ENCODE assay signal across 1 cellular context in the genomic region with DNA sequence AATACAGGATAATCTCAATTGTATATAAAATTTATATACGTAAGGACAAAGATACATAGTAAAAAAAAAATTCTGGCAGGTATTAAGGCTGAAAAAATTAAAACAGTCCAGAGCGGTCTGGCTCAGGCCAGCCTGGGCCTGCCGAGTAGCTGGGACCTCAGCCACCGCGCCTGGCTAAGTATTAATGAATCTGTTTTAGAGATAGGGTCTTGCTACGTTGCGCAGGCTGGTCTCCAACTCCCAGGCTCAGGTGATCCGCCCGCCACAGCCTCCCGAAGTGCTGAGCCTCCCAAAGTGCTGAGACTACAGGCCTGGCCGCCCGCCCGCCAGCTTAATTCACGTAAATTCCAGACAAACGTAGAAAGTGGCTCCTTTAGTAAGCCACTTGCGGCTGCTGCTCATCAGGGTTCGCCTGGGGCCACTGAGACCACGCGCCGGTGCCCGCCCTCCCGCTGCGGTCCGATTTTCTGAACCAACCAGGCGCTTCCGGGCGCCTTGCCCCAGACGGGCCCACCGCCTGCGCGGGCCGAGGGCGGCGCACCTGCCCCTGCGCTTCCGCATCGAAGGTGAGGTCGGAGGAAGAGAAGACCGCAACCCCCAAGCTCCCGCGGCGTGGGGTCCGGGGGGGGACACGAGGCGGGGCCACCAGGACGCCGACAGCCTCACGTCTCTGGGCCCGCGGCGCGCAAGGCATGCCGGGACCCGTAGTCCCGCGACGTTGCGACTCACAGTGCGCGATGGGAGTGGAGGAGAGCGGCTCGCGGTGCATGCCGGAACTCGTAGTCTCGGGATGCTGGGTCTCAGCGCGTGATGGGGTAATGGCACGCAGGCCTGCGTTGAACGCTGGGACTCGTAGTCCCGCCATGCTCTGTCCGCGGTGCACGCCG.
TF ChIP-seq lines count a peak whose summit lies in the region.

No MANE protein-coding gene starts in this region.

TF ChIP-seq in K562, 482 proteins besides CTCF, POLR2A, EP300 and RAD21 (continued from another document and continues in another):
- TF ChIP-seq, protein P1, sequence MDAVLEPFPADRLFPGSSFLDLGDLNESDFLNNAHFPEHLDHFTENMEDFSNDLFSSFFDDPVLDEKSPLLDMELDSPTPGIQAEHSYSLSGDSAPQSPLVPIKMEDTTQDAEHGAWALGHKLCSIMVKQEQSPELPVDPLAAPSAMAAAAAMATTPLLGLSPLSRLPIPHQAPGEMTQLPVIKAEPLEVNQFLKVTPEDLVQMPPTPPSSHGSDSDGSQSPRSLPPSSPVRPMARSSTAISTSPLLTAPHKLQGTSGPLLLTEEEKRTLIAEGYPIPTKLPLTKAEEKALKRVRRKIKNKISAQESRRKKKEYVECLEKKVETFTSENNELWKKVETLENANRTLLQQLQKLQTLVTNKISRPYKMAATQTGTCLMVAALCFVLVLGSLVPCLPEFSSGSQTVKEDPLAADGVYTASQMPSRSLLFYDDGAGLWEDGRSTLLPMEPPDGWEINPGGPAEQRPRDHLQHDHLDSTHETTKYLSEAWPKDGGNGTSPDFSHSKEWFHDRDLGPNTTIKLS (IDR thresholded peaks at IDR 0.05; ENCODE audit: borderline replicate concordance, low read depth) = no peak
- TF ChIP-seq SAFB (IDR thresholded peaks at IDR 0.05; ENCODE audit: borderline replicate concordance, low read depth, low read length) (peak; percentile 59; the same call in 1 of the 2 replicates), POU5F1 (IDR thresholded peaks at IDR 0.05; ENCODE audit: borderline replicate concordance, low read depth, low read length, partially characterized antibody) (peak; percentile 58), TSC22D4 (tag; IDR thresholded peaks at IDR 0.05) (no peak), CBFB (CRISPR knock-in tag; IDR thresholded peaks at IDR 0.05) (no peak), HCFC1 (IDR thresholded peaks at IDR 0.05; ENCODE audit: low read depth, low read length) (peak; percentile 91), MCM3 (IDR thresholded peaks at IDR 0.05) (no peak), ZNF431 (CRISPR knock-in tag; IDR thresholded peaks at IDR 0.05) (peak; percentile 71), MEF2A (IDR thresholded peaks at IDR 0.05; ENCODE audit: control insufficient read depth, low read depth, low read length) (no peak), POLR2AphosphoS5 (IDR thresholded peaks at IDR 0.05; ENCODE audit: control insufficient read depth, insufficient read depth, low read depth, low read length) (peak; percentile 35; the same call in 1 of the 2 replicates), ZNF707 (CRISPR knock-in tag; conservative IDR thresholded peaks at IDR 0.05) (no peak), ZNF318 (IDR thresholded peaks at IDR 0.05; ENCODE audit: borderline replicate concordance in 1 of 2, low read depth in 1 of 2) (no peak), COPS2 (conservative IDR thresholded peaks at IDR 0.05) (no peak), SMARCE1 (IDR thresholded peaks at IDR 0.05) (no peak), CC2D1A (IDR thresholded peaks at IDR 0.05) (no peak), ZNF77 (CRISPR knock-in tag; IDR thresholded peaks at IDR 0.05) (no peak), ZNF174 (CRISPR knock-in tag; IDR thresholded peaks at IDR 0.05) (no peak), TAF1 (IDR thresholded peaks at IDR 0.05; ENCODE audit: control insufficient read depth, extremely low read depth, insufficient read depth, low read length, severe bottlenecking) (no peak), MYBL2 (IDR thresholded peaks at IDR 0.05; ENCODE audit: low read depth) (no peak), MYBL2 (CRISPR knock-in tag; IDR thresholded peaks at IDR 0.05; ENCODE audit: borderline replicate concordance) (no peak), ZNF384 (IDR thresholded peaks at IDR 0.05; ENCODE audit: low read depth, low read length) (no peak), TCF3 (CRISPR knock-in tag; IDR thresholded peaks at IDR 0.05) (no peak), TCFL5 (CRISPR knock-in tag; conservative IDR thresholded peaks at IDR 0.05) (no peak), SRSF9 (IDR thresholded peaks at IDR 0.05; ENCODE audit: borderline replicate concordance, low read depth, low read length) (no peak), ZNF561 (CRISPR knock-in tag; conservative IDR thresholded peaks at IDR 0.05) (no peak), CREB1 (IDR thresholded peaks at IDR 0.05) (no peak), CREB1 (CRISPR knock-in tag; IDR thresholded peaks at IDR 0.05) (no peak), BCL6 (CRISPR knock-in tag; IDR thresholded peaks at IDR 0.05) (no peak), TBL1XR1 (IDR thresholded peaks at IDR 0.05; ENCODE audit: low read length in 2 of 2) (no peak), SMC3 (conservative IDR thresholded peaks at IDR 0.05; ENCODE audit: insufficient read depth, low read depth, low read length) (no peak), MBD2 (IDR thresholded peaks at IDR 0.05; ENCODE audit: borderline replicate concordance, low read depth) (peak; percentile 91), NR2C2 (CRISPR knock-in tag; IDR thresholded peaks at IDR 0.05) (peak; percentile 23; the same call in 1 of the 2 replicates), NR2C2 (tag; IDR thresholded peaks at IDR 0.05) (peak; percentile 89), NRF1 (conservative IDR thresholded peaks at IDR 0.05 in 1 of 2, IDR thresholded peaks at IDR 0.05 in 1 of 2) (peak; percentile 87 to 89), ZNF140 (CRISPR knock-in tag; IDR thresholded peaks at IDR 0.05) (no peak), NFIC (IDR thresholded peaks at IDR 0.05) (peak; percentile 38), ZNF277 (CRISPR knock-in tag; IDR thresholded peaks at IDR 0.05; ENCODE audit: borderline replicate concordance) (no peak), CSDE1 (IDR thresholded peaks at IDR 0.05) (no peak), L3MBTL2 (IDR thresholded peaks at IDR 0.05) (peak; percentile 93), MAFF (IDR thresholded peaks at IDR 0.05; ENCODE audit: low read length) (no peak), NFE2L1 (tag; IDR thresholded peaks at IDR 0.05; ENCODE audit: borderline replicate concordance, low read depth) (no peak)
- TF ChIP-seq, protein P2, sequence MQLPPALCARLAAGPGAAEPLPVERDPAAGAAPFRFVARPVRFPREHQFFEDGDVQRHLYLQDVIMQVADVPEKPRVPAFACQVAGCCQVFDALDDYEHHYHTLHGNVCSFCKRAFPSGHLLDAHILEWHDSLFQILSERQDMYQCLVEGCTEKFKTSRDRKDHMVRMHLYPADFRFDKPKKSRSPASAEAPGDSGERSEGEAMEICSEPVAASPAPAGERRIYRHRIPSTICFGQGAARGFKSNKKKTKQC (CRISPR knock-in tag; IDR thresholded peaks at IDR 0.05) = peak; percentile 70; the same call in 1 of the 2 replicates
- TF ChIP-seq, protein P3, sequence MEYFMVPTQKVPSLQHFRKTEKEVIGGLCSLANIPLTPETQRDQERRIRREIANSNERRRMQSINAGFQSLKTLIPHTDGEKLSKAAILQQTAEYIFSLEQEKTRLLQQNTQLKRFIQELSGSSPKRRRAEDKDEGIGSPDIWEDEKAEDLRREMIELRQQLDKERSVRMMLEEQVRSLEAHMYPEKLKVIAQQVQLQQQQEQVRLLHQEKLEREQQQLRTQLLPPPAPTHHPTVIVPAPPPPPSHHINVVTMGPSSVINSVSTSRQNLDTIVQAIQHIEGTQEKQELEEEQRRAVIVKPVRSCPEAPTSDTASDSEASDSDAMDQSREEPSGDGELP (CRISPR knock-in tag; IDR thresholded peaks at IDR 0.05; ENCODE audit: borderline replicate concordance) = peak; percentile 76
- TF ChIP-seq, protein P4, sequence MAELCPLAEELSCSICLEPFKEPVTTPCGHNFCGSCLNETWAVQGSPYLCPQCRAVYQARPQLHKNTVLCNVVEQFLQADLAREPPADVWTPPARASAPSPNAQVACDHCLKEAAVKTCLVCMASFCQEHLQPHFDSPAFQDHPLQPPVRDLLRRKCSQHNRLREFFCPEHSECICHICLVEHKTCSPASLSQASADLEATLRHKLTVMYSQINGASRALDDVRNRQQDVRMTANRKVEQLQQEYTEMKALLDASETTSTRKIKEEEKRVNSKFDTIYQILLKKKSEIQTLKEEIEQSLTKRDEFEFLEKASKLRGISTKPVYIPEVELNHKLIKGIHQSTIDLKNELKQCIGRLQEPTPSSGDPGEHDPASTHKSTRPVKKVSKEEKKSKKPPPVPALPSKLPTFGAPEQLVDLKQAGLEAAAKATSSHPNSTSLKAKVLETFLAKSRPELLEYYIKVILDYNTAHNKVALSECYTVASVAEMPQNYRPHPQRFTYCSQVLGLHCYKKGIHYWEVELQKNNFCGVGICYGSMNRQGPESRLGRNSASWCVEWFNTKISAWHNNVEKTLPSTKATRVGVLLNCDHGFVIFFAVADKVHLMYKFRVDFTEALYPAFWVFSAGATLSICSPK (IDR thresholded peaks at IDR 0.05; ENCODE audit: borderline replicate concordance) = no peak
- TF ChIP-seq, protein P5, sequence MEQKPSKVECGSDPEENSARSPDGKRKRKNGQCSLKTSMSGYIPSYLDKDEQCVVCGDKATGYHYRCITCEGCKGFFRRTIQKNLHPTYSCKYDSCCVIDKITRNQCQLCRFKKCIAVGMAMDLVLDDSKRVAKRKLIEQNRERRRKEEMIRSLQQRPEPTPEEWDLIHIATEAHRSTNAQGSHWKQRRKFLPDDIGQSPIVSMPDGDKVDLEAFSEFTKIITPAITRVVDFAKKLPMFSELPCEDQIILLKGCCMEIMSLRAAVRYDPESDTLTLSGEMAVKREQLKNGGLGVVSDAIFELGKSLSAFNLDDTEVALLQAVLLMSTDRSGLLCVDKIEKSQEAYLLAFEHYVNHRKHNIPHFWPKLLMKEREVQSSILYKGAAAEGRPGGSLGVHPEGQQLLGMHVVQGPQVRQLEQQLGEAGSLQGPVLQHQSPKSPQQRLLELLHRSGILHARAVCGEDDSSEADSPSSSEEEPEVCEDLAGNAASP (IDR thresholded peaks at IDR 0.05) = 0 out of 2 replicates have a peak, but pooled peaks have one; percentile 47
- TF ChIP-seq, protein P6, sequence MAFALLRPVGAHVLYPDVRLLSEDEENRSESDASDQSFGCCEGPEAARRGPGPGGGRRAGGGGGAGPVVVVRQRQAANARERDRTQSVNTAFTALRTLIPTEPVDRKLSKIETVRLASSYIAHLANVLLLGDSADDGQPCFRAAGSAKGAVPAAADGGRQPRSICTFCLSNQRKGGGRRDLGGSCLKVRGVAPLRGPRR (CRISPR knock-in tag; IDR thresholded peaks at IDR 0.05) = no peak
